2 cellular contexts compared by ENCODE assay signal in the genomic region with DNA sequence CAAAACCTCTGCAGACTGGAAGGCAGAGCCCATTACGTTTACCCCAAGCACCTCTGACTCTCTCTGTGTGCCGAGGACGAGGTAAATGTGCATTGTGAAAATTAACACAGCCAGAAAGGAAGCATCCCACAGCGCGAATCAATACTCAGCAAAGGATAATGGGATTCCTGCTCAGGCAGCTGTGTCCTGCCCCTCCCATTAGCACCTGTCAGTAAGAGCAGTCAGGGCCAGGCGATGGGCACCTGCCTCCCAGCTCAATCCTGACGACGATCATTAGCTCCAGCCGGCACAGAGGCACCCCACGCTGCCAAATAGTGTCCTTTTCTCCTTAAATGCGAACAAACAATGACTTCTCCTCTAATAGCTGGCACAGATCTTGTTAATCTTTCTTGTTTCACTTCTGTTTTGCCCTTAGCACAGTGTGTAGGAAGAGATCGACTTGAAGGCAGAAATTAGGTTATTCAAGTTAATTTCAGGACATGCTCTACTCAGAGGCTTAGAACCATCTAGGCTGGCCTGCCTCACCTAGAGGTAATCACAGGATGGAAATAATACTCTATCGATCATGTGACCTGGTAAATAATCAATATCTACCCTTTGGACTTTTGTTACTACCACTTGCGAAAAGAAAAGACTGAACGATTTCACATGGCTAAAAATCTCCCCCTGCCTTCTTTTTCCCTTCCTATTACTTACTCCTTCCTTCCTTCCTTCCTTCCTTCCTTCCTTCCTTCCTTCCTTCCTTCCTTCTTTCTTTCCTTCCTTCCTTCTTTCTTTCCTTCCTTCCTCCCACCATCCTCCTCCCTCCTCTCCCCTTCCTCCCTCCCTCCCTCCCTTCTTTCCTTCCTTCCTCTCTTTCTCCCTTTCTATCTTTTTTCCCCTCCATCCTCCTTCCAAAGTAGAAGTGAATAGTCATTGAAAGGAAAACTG.
TF ChIP-seq lines count a peak whose summit lies in the region.

No MANE protein-coding gene starts in this region.

TF ChIP-seq in IMR-90, 13 proteins besides CTCF, POLR2A, EP300 and RAD21 (continued from another document):
- TF ChIP-seq CHD1 (IDR thresholded peaks at IDR 0.05; ENCODE audit: low read depth, low read length), result no peak
- no peak for TF ChIP-seq NFE2L2 (IDR thresholded peaks at IDR 0.05; ENCODE audit: low read depth, low read length)
- TF ChIP-seq RCOR1 (IDR thresholded peaks at IDR 0.05; ENCODE audit: insufficient replicate concordance, low read length), result no peak
- TF ChIP-seq MAFK (IDR thresholded peaks at IDR 0.05; ENCODE audit: low read depth, low read length), result no peak

TF ChIP-seq in K562, 482 proteins besides CTCF, POLR2A, EP300 and RAD21 (continued from another document):
- TF ChIP-seq, protein P1, sequence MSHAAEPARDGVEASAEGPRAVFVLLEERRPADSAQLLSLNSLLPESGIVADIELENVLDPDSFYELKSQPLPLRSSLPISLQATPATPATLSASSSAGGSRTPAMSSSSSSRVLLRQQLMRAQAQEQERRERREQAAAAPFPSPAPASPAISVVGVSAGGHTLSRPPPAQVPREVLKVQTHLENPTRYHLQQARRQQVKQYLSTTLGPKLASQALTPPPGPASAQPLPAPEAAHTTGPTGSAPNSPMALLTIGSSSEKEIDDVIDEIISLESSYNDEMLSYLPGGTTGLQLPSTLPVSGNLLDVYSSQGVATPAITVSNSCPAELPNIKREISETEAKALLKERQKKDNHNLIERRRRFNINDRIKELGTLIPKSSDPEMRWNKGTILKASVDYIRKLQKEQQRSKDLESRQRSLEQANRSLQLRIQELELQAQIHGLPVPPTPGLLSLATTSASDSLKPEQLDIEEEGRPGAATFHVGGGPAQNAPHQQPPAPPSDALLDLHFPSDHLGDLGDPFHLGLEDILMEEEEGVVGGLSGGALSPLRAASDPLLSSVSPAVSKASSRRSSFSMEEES (CRISPR knock-in tag; IDR thresholded peaks at IDR 0.05), result peak; percentile 69
- no peak for TF ChIP-seq SAFB (IDR thresholded peaks at IDR 0.05; ENCODE audit: borderline replicate concordance, low read depth, low read length)
